8 cellular contexts compared by ENCODE assay signal in genomic region chr6:147508073-147508870, GRCh38. TPM values are rescaled to one million over a fixed set of nuclear protein-coding genes. Genes with fewer than 3 reads are reported as not detected.
A peak's percentile ranks its signal among the peaks of the same experiment; 100 is the strongest.
DNase-seq lines count a peak whose midpoint lies in the region; ATAC-seq, FAIRE-seq and TF ChIP-seq lines count a peak whose summit lies in the region.

SAMD5 (plus strand) TSS chr6:147508690; CDS start chr6:147508929, 239 bp downstream.

- H3K36me3 ChIP-seq in keratinocyte (ENCODE audit: control insufficient read depth in 2 of 2, extremely low read depth in 1 of 2, insufficient read depth in 2 of 2, low read length in 2 of 2) (no peaks in the 10 kb centered on the region), smooth muscle cell (ENCODE audit: low read depth) (no peaks in the 10 kb centered on the region)

- H3K79me2 ChIP-seq in keratinocyte (ENCODE audit: control insufficient read depth, insufficient read depth, low read length) = no peaks in the 10 kb centered on the region
- H3K79me2 ChIP-seq in smooth muscle cell (ENCODE audit: low read depth) = peaks cover 42% of the 10 kb centered on the region

- H3K9ac ChIP-seq in keratinocyte (ENCODE audit: control insufficient read depth, extremely low read depth, insufficient read depth, low read length) (peak within 1 kb of the TSS; percentile 20), smooth muscle cell (ENCODE audit: low read depth) (peak within 1 kb of the TSS; percentile 43)

- H3K9me3 ChIP-seq in keratinocyte (ENCODE audit: control insufficient read depth, low read depth, low read length) (no peaks in the 10 kb centered on the region), smooth muscle cell (replicated peaks; ENCODE audit: low read depth) (no peaks in the 10 kb centered on the region)

- no peaks in the 10 kb centered on the region for H3K9me1 ChIP-seq in keratinocyte (ENCODE audit: control insufficient read depth, extremely low read depth, insufficient read depth, low read length)

- H3K4me3 ChIP-seq in keratinocyte (ENCODE audit: control insufficient read depth in 2 of 3, extremely low read depth in 1 of 3, insufficient read depth in 2 of 3, low read depth in 1 of 3, low read length in 3 of 3) (peak within 1 kb of the TSS; percentile 55 to 79 (median 78)), smooth muscle cell (peak within 1 kb of the TSS; percentile 98)

- peak; percentile 44 for ATAC-seq in GM18868 (IDR thresholded peaks at IDR 0.05; ENCODE audit: unreplicated experiment)
- ATAC-seq in HG03159 (IDR thresholded peaks at IDR 0.05; ENCODE audit: unreplicated experiment) = peak; percentile 46

- H4K20me1 ChIP-seq in keratinocyte (ENCODE audit: control insufficient read depth, extremely low read depth, insufficient read depth, low read length) (no peaks in the 10 kb centered on the region), smooth muscle cell (ENCODE audit: low read depth) (peaks cover 30% of the 10 kb centered on the region)

- DNase-seq in AG20443 (ENCODE audit: low spot score) = peak; percentile 85
- peak; percentile 4 for DNase-seq in RCC 7860 (ENCODE audit: low spot score)
- no peak for DNase-seq in cerebellum (ENCODE audit: low spot score)
- no peak for DNase-seq in keratinocyte (ENCODE audit: low read depth, low spot score)
- peak; percentile 57 for DNase-seq in smooth muscle cell (lab: John Stamatoyannopoulos, UW; ENCODE audit: unreplicated experiment)
- no peak for DNase-seq in OCI-M2 (lab: John Stamatoyannopoulos, UW; ENCODE audit: unreplicated experiment)

- H2AFZ ChIP-seq in keratinocyte (ENCODE audit: control insufficient read depth, low read length) (peak within 1 kb of the TSS; percentile 86), smooth muscle cell (ENCODE audit: low read depth) (peak within 1 kb of the TSS; percentile 98)

- H3K27me3 ChIP-seq in keratinocyte (ENCODE audit: control insufficient read depth, extremely low read depth, insufficient read depth, low read length) = peaks cover 25% of the 10 kb centered on the region
- no peaks in the 10 kb centered on the region for H3K27me3 ChIP-seq in smooth muscle cell (ENCODE audit: low read depth)

- H3F3A ChIP-seq in smooth muscle cell (ENCODE audit: low read depth) = no peaks in the 10 kb centered on the region

- 1% methylated on average over 74 of the region's 86 CpGs for WGBS in smooth muscle cell (ENCODE audit: low lambda C conversion rate)

- peaks cover 14% of the 10 kb centered on the region for H3K4me1 ChIP-seq in keratinocyte (ENCODE audit: control insufficient read depth, extremely low read depth, insufficient read depth, low read length)
- peaks cover 9% of the 10 kb centered on the region for H3K4me1 ChIP-seq in smooth muscle cell (ENCODE audit: low read depth)

- TF ChIP-seq CTCF in keratinocyte (optimal IDR thresholded peaks at IDR 0.05 in 1 of 3, IDR thresholded peaks at IDR 0.05 in 1 of 3, conservative IDR thresholded peaks at IDR 0.05 in 1 of 3; ENCODE audit: extremely low read depth in 1 of 3, insufficient read depth in 2 of 3, low read length in 3 of 3) (no peak), smooth muscle cell (IDR thresholded peaks at IDR 0.05; ENCODE audit: borderline replicate concordance, insufficient read depth, poor library complexity, severe bottlenecking) (no peak)

- H3K27ac ChIP-seq in keratinocyte (ENCODE audit: control insufficient read depth, insufficient read depth, low read length) (no peak within 1 kb of the TSS), smooth muscle cell (ENCODE audit: low read depth) (peak within 1 kb of the TSS; percentile 38)

- dilution Hi-C loops in keratinocyte (cut with MboI; ENCODE audit: extremely low pct_ligation_motif_present, low sequenced_read_pairs) = no loop called here

- H3K4me2 ChIP-seq in keratinocyte (ENCODE audit: control insufficient read depth, extremely low read depth, insufficient read depth, low read depth, low read length) (peak within 1 kb of the TSS; percentile 90), smooth muscle cell (peak within 1 kb of the TSS; percentile 96)

- FAIRE-seq in RCC 7860 (lab: Jason Lieb, UNC) = no peak
- no peak for FAIRE-seq in keratinocyte (lab: Jason Lieb, UNC)

RNA-seq across cellular contexts. Expression of gene SAMD5, which starts in this region (rescaled TPM):
- total RNA-seq in cerebellum (15.5 TPM), smooth muscle cell (10.3 and 10.8 TPM in 2 replicates)
- polyA plus RNA-seq in keratinocyte (0.56 to 1.2 TPM (median 0.79 TPM) in 3 replicates), smooth muscle cell (1.9 and 2.9 TPM in 2 replicates)
- polyA plus RNA-seq in keratinocyte (2011; ENCODE audit: low read depth) = 0.70 TPM
- polyA plus RNA-seq in keratinocyte (2011; cell fraction: cytosol; rRNA removed) = 0.71 and 1.1 TPM in 2 replicates
- 1.4 and 1.7 TPM in 2 replicates for polyA plus RNA-seq in keratinocyte (2011; cell fraction: nucleus; rRNA removed)
- polyA plus RNA-seq in keratinocyte (2012; ENCODE audit: low replicate concordance) = 0.88 and 1.2 TPM in 2 replicates
- polyA minus RNA-seq in keratinocyte = 0.20 to 1.1 TPM (median 0.46 TPM) in 3 replicates
- 0.77 TPM for polyA minus RNA-seq in keratinocyte (2011; cell fraction: cytosol; rRNA and poly(A)+ RNA removed)
- 1.3 and 1.9 TPM in 2 replicates for polyA minus RNA-seq in keratinocyte (2011; cell fraction: nucleus; rRNA and poly(A)+ RNA removed)

Comparison
In these comparisons a context has a peak if more than half of its experiments do, and no peak if none do; other contexts are left out.
1. DNase-seq: peak in AG20443 (single experiment), RCC 7860 (single experiment) and smooth muscle cell (single experiment); none in cerebellum (single experiment), keratinocyte (single experiment) and OCI-M2 (single experiment).